Comparison of ENCODE assay signal across 1 cellular context in genomic region chr2:8421658-8422499, GRCh38.
A peak's percentile ranks its signal among the peaks of the same experiment; 100 is the strongest.
TF ChIP-seq lines count a peak whose summit lies in the region.

No MANE protein-coding gene starts in this region.

TF ChIP-seq in GM12878, 131 proteins besides CTCF, POLR2A, EP300 and RAD21 (continued from another document and continues in another):
- TF ChIP-seq ZNF592 (IDR thresholded peaks at IDR 0.05) (no peak), MEF2B (IDR thresholded peaks at IDR 0.05; ENCODE audit: partially characterized antibody, poor library complexity, severe bottlenecking) (peak; percentile 58), ZNF274 (IDR thresholded peaks at IDR 0.05; ENCODE audit: insufficient read depth, insufficient read length) (no peak), SUPT20H (IDR thresholded peaks at IDR 0.05; ENCODE audit: borderline replicate concordance, control insufficient read depth, low read depth, low read length) (no peak), PAX5 (IDR thresholded peaks at IDR 0.05; ENCODE audit: borderline replicate concordance, low read depth, low read length) (peak; percentile 81; the same call in 1 of the 2 replicates), MLLT1 (IDR thresholded peaks at IDR 0.05) (peak; percentile 73; the same call in 1 of the 2 replicates), SIN3A (IDR thresholded peaks at IDR 0.05; ENCODE audit: low read depth, low read length) (no peak), E2F4 (IDR thresholded peaks at IDR 0.05; ENCODE audit: low read depth, low read length) (no peak), POU2F2 (IDR thresholded peaks at IDR 0.05; ENCODE audit: borderline replicate concordance, low read depth, low read length) (peak; percentile 95; the same call in 2 of the 3 replicates), RELB (IDR thresholded peaks at IDR 0.05; ENCODE audit: low read depth) (peak; percentile 87), NR2F1 (conservative IDR thresholded peaks at IDR 0.05) (peak; percentile 73), BCLAF1 (IDR thresholded peaks at IDR 0.05) (no peak), ZNF622 (IDR thresholded peaks at IDR 0.05) (no peak), YY1 (IDR thresholded peaks at IDR 0.05; ENCODE audit: low read depth, low read length) (peak; percentile 59), MTA2 (IDR thresholded peaks at IDR 0.05; ENCODE audit: low read depth) (no peak; the same call in none of the 2 replicates), SREBF2 (IDR thresholded peaks at IDR 0.05; ENCODE audit: low read length) (no peak), CHD2 (IDR thresholded peaks at IDR 0.05; ENCODE audit: borderline replicate concordance, low read depth, low read length) (peak; percentile 80), BRCA1 (IDR thresholded peaks at IDR 0.05; ENCODE audit: low read depth, low read length) (no peak), EZH2 (IDR thresholded peaks at IDR 0.05; ENCODE audit: borderline replicate concordance, control insufficient read depth, low read depth, low read length) (no peak), BCL3 (IDR thresholded peaks at IDR 0.05; ENCODE audit: borderline replicate concordance, insufficient read depth, low read depth, low read length, poor library complexity, severe bottlenecking) (peak; percentile 31), BACH1 (IDR thresholded peaks at IDR 0.05; ENCODE audit: borderline replicate concordance) (peak; percentile 18; the same call in 1 of the 2 replicates), ELK1 (IDR thresholded peaks at IDR 0.05; ENCODE audit: low read depth, low read length) (no peak), NFIC (IDR thresholded peaks at IDR 0.05; ENCODE audit: low read depth, low read length) (peak; percentile 44; the same call in 1 of the 2 replicates), CBX5 (IDR thresholded peaks at IDR 0.05; ENCODE audit: low read depth) (no peak), JUND (IDR thresholded peaks at IDR 0.05; ENCODE audit: low read depth, low read length) (no peak), STAT3 (IDR thresholded peaks at IDR 0.05; ENCODE audit: low read depth, low read length) (no peak), CUX1 (IDR thresholded peaks at IDR 0.05; ENCODE audit: insufficient replicate concordance, low read depth, low read length) (no peak), CEBPZ (IDR thresholded peaks at IDR 0.05; ENCODE audit: low read depth, low read length) (no peak), CBX3 (IDR thresholded peaks at IDR 0.05; ENCODE audit: borderline replicate concordance, low read depth) (no peak), YBX1 (IDR thresholded peaks at IDR 0.05) (no peak), ATF7 (IDR thresholded peaks at IDR 0.05; ENCODE audit: low read depth) (no peak)
